11 cellular contexts compared by ENCODE assay signal in genomic region chr2:117815946-117816345, GRCh38. TPM values are rescaled to one million over a fixed set of nuclear protein-coding genes. Genes with fewer than 3 reads are reported as not detected.
DNase-seq lines count a peak whose midpoint lies in the region; ATAC-seq, FAIRE-seq and TF ChIP-seq lines count a peak whose summit lies in the region.
"Had no signal": no experiment of that assay in that cellular context is flagged by ENCODE, and none has a peak within 500 bp of the region (broad histone marks: within the 10 kb centered on the region; RNA-seq: fewer than 3 reads in every experiment).

No MANE protein-coding gene starts in this region.

- no peak for DNase-seq in H54 (ENCODE audit: insufficient read length, low spot score)
- no peak for DNase-seq in SK-N-MC (ENCODE audit: low read depth, low spot score)
- no peak for DNase-seq in fibroblast of lung (ENCODE audit: low read depth in 2 of 2)
- no peak for DNase-seq in psoas muscle
- no peak for DNase-seq in COLO668 (lab: John Stamatoyannopoulos, UW; ENCODE audit: unreplicated experiment)
- DNase-seq in dermis blood vessel endothelial cell, result no peak
- DNase-seq: NCI-H1092 treated with DMSO at 0.1 percent for 48 hours had no signal

- H3K4me1 ChIP-seq in fibroblast of lung (ENCODE audit: control insufficient read depth, extremely low read depth, insufficient read depth, low read length), result peaks cover 2% of the 10 kb centered on the region
- peaks cover 24% of the 10 kb centered on the region for H3K4me1 ChIP-seq in psoas muscle

- H3K9me3 ChIP-seq in SK-N-MC (ENCODE audit: low read depth, low read length), result no peaks in the 10 kb centered on the region
- H3K9me3 ChIP-seq in fibroblast of lung (ENCODE audit: control insufficient read depth, insufficient read depth, low read depth, low read length), result no peaks in the 10 kb centered on the region
- H3K9me3 ChIP-seq in psoas muscle, result no peaks in the 10 kb centered on the region
- H3K9me3 ChIP-seq: thoracic aorta had no signal

- H3K9ac ChIP-seq in SK-N-MC (ENCODE audit: insufficient read length), result peak overlapping the region; percentile 99
- H3K9ac ChIP-seq in fibroblast of lung (ENCODE audit: insufficient read depth, low read length), result no peak overlapping the region

- peak; percentile 27 for FAIRE-seq in H54 (lab: Jason Lieb, UNC)
- FAIRE-seq: endometrium had no signal

- H3K36me3 ChIP-seq in SK-N-MC (ENCODE audit: insufficient read depth, low read length), result peaks cover 46% of the 10 kb centered on the region
- peaks cover 9% of the 10 kb centered on the region for H3K36me3 ChIP-seq in fibroblast of lung (ENCODE audit: control insufficient read depth, insufficient read depth, low read length)
- H3K36me3 ChIP-seq in psoas muscle (ENCODE audit: insufficient read depth in 1 of 2, low read depth in 1 of 2), result peaks cover 12 to 46% of the 10 kb centered on the region in 2 donors

- H3K4me3 ChIP-seq in SK-N-MC (peak overlapping the region; percentile 97), fibroblast of lung (replicated peaks in 1 of 4; ENCODE audit: control extremely low read depth in 1 of 4, insufficient read depth in 1 of 4, low read depth in 3 of 4, low read length in 4 of 4) (peak overlapping the region; percentile 75 to 97 (median 96)), psoas muscle (peak overlapping the region; percentile 90)

- no peak for TF ChIP-seq POLR2A in H54 (IDR thresholded peaks at IDR 0.05; ENCODE audit: low read depth, low read length)

- H3K79me2 ChIP-seq in fibroblast of lung (ENCODE audit: control insufficient read depth, insufficient read depth, low read length), result peaks cover 25% of the 10 kb centered on the region

- no peaks in the 10 kb centered on the region for H4K20me1 ChIP-seq in fibroblast of lung (ENCODE audit: control insufficient read depth, extremely low read depth, insufficient read depth, low read length)

- no peak for TF ChIP-seq CTCF in fibroblast of lung (conservative IDR thresholded peaks at IDR 0.05 in 1 of 2, IDR thresholded peaks at IDR 0.05 in 1 of 2; ENCODE audit: low read depth in 1 of 2, low read length in 2 of 2)
- TF ChIP-seq CTCF in psoas muscle (IDR thresholded peaks at IDR 0.05), result no peak

- intact Hi-C loops in psoas muscle (cut with DNase I), result loop anchor here (5.0 kb wide), 2 partner anchors 186 to 196 kb away; partner anchors contain the start of gene CCDC93 (in 1 of the 2)

- H3K27ac ChIP-seq in SK-N-MC (no peak overlapping the region), fibroblast of lung (ENCODE audit: insufficient read depth, low read length) (peak overlapping the region; percentile 0), psoas muscle (no peak overlapping the region)

- WGBS in psoas muscle, 3 donors, result 87 to 92% (median 90%) methylated on average over 3 of the region's 3 CpGs

- no peak overlapping the region for H2AFZ ChIP-seq in fibroblast of lung (ENCODE audit: low read length)

- no peaks in the 10 kb centered on the region for H3K27me3 ChIP-seq in fibroblast of lung (ENCODE audit: control insufficient read depth, insufficient read depth, low read length)
- no peaks in the 10 kb centered on the region for H3K27me3 ChIP-seq in psoas muscle (ENCODE audit: insufficient read depth in 3 of 3, low read length in 2 of 3)

- ATAC-seq in psoas muscle (no peak), GM19452 (IDR thresholded peaks at IDR 0.05; ENCODE audit: unreplicated experiment) (no peak), GM21576 (IDR thresholded peaks at IDR 0.05; ENCODE audit: unreplicated experiment) (no peak)

- H3K4me2 ChIP-seq in fibroblast of lung (ENCODE audit: extremely low read depth, insufficient read depth, low read length), result peak overlapping the region; percentile 97

RNA-seq across cellular contexts. Expression of gene DDX18, which starts 1.5 kb away (rescaled TPM):
- total RNA-seq in fibroblast of lung, result 37.2 and 45.5 TPM in 2 replicates
- 44.9 and 46.8 TPM in 2 replicates for polyA plus RNA-seq in fibroblast of lung
- polyA plus RNA-seq in fibroblast of lung (2012), result 36.8 and 41.1 TPM in 2 replicates
- polyA minus RNA-seq in fibroblast of lung (ENCODE audit: low replicate concordance), result 12.1 and 12.7 TPM in 2 replicates
- total RNA-seq in psoas muscle, result 10 to 100 TPM; 24.5 to 33.4 (median 30.4) TPM
- 10 to 100 TPM; 12.6 to 31.2 (median 28.9) TPM for polyA plus RNA-seq in psoas muscle
- total RNA-seq in dermis blood vessel endothelial cell, result 60.8 and 80.4 TPM in 2 replicates
